ENCODE assay signal across 8 cellular contexts in the genomic region with DNA sequence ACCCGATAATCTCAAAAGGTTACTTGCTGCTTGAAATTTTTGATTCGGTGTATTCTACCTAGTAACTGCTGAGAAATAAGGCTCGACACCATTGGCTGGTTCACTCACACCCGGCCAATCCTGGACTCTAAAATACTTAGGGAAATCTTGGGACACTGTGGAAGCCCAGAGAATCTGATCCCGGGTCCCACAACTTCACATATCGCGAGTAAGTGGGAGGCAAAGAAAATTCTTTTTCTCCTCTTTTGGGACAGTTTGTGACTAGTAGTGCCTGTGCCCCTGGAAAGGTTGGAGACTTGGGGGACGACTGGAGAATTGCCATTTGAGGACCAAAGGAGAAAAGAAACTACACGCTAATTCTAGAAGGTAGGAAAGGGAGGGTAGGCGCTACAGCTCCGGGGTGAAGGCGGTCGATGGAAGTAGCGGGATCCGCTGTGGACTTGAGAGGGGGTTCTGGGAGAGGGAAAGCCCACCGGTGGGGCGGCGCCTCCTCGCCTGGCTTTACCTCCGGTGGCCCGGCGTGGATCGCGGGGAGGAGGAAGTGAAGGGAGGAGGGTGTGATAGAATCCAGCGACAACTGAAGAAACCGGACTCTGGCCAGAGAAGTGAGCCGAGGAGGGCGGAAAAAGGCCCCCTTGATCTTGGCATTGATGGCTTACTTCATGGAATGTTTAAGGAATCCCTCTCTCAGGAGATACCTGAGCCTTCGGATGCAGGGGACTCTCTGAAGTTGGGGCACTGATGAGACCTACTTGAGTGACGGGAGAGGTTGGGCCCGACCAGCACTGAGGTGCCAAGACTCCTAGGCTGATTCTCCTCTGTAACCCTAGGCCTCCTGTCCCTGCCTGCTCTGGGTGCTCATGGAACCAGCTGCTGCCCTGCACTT. TPM values are rescaled to one million over a fixed set of nuclear protein-coding genes. Genes with fewer than 3 reads are reported as not detected.
A peak's percentile ranks its signal among the peaks of the same experiment; 100 is the strongest.
DNase-seq lines count a peak whose midpoint lies in the region; ATAC-seq, FAIRE-seq and TF ChIP-seq lines count a peak whose summit lies in the region.

No MANE protein-coding gene starts in this region.

- peaks cover 0 to 35% (median 7%) of the 10 kb centered on the region in 5 donors for H3K36me3 Mint-ChIP-seq in naive thymus-derived CD4-positive, alpha-beta T cell

- H3K36me3 ChIP-seq in KOPT-K1 (ENCODE audit: insufficient read depth, low read length) (no peaks in the 10 kb centered on the region), upper lobe of right lung (no peaks in the 10 kb centered on the region)
- no peaks in the 10 kb centered on the region for H3K36me3 ChIP-seq in naive thymus-derived CD4-positive, alpha-beta T cell (ENCODE audit: control insufficient read depth in 2 of 3, insufficient read depth in 3 of 3, low read length in 3 of 3)

- H3K27ac ChIP-seq in KOPT-K1 (ENCODE audit: low read depth, low read length, poor library complexity, severe bottlenecking) (peak overlapping the region; percentile 64), upper lobe of right lung (peak overlapping the region; percentile 92)
- H3K27ac ChIP-seq in naive thymus-derived CD4-positive, alpha-beta T cell (ENCODE audit: low read depth, low read length): peak overlapping the region; percentile 71

- no peak overlapping the region for H3K4me3 Mint-ChIP-seq in naive thymus-derived CD4-positive, alpha-beta T cell

- H3K4me1 ChIP-seq in naive thymus-derived CD4-positive, alpha-beta T cell (ENCODE audit: control insufficient read depth in 2 of 2, insufficient read depth in 2 of 2, low read length in 2 of 2): peaks cover 5 to 9% of the 10 kb centered on the region in 2 donors
- peaks cover 12% of the 10 kb centered on the region for H3K4me1 ChIP-seq in upper lobe of right lung

- peaks cover 0 to 16% (median 3%) of the 10 kb centered on the region in 7 donors for H3K4me1 Mint-ChIP-seq in naive thymus-derived CD4-positive, alpha-beta T cell

- peak; percentile 96 for ATAC-seq in naive thymus-derived CD4-positive, alpha-beta T cell
- peak; percentile 98 for ATAC-seq in upper lobe of right lung

- intact Hi-C loops in naive thymus-derived CD4-positive, alpha-beta T cell (cut with micrococcal nuclease): loop anchor here (1.0 to 5.0 kb wide), 8 partner anchors 19 to 247 kb away; a partner anchor contains a TSS
- intact Hi-C loops in upper lobe of right lung (cut with DNase I): no loop called here

- H3K27me3 Mint-ChIP-seq in naive thymus-derived CD4-positive, alpha-beta T cell: no peaks in the 10 kb centered on the region

- peaks cover 22% of the 10 kb centered on the region for H3K9me3 ChIP-seq in KOPT-K1 (ENCODE audit: insufficient read depth, low read length, poor library complexity, severe bottlenecking)
- peaks cover 0 to 12% (median 0%) of the 10 kb centered on the region in 3 experiments for H3K9me3 ChIP-seq in naive thymus-derived CD4-positive, alpha-beta T cell (ENCODE audit: control insufficient read depth in 2 of 3, low read length in 3 of 3)
- no peaks in the 10 kb centered on the region for H3K9me3 ChIP-seq in upper lobe of right lung

- peak overlapping the region; percentile 94 for H3K4me3 ChIP-seq in fibroblast of villous mesenchyme (ENCODE audit: low read depth, low read length)
- peak overlapping the region; percentile 79 for H3K4me3 ChIP-seq in naive thymus-derived CD4-positive, alpha-beta T cell (ENCODE audit: low read length)
- H3K4me3 ChIP-seq in upper lobe of right lung: peak overlapping the region; percentile 95

- peak; percentile 17 for DNase-seq in GOT3 (lab: John Stamatoyannopoulos, UW)
- peak; percentile 94 for DNase-seq in RKO (ENCODE audit: low spot score)
- DNase-seq in activated T-helper 9 cell treated with anti-CD3 and anti-CD28 coated beads, Interleukin-2, amount 50 U/mL, for 16 hours (ENCODE audit: low read depth): peak; percentile 19
- DNase-seq in fibroblast of villous mesenchyme (ENCODE audit: low read depth): peak; percentile 94
- DNase-seq in naive thymus-derived CD4-positive, alpha-beta T cell: peak; percentile 11 to 71 (median 62)
- DNase-seq in upper lobe of right lung: peak; percentile 77

- H3K27me3 ChIP-seq in naive thymus-derived CD4-positive, alpha-beta T cell (ENCODE audit: control insufficient read depth in 2 of 2, insufficient read depth in 2 of 2, low read length in 2 of 2): no peaks in the 10 kb centered on the region
- H3K27me3 ChIP-seq in upper lobe of right lung: no peaks in the 10 kb centered on the region

- POLR2A ChIA-PET in naive thymus-derived CD4-positive, alpha-beta T cell (lab: Charles Lee): interaction anchor here (1.4 to 1.8 kb wide), 2 partner anchors 53 to 92 kb away, joined by 3 to 7 read pairs; no protein-coding TSS in a partner anchor

- peak overlapping the region in 2 of 9 donors; percentile 43 to 79 for H3K27ac Mint-ChIP-seq in naive thymus-derived CD4-positive, alpha-beta T cell

- FAIRE-seq in G401.6 (lab: Jason Lieb, UNC): peak; percentile 99

- peaks cover 0 to 26% (median 6%) of the 10 kb centered on the region in 11 donors for H3K9me3 Mint-ChIP-seq in naive thymus-derived CD4-positive, alpha-beta T cell

- no peak for TF ChIP-seq CTCF in fibroblast of villous mesenchyme (IDR thresholded peaks at IDR 0.05; ENCODE audit: insufficient read depth, low read depth, low read length)
- TF ChIP-seq CTCF in upper lobe of right lung (IDR thresholded peaks at IDR 0.05): no peak

- CTCF ChIA-PET in naive thymus-derived CD4-positive, alpha-beta T cell (lab: Charles Lee): interaction anchor here (0.7 kb wide), 1 partner anchor 137 kb away, joined by 3 read pairs; no protein-coding TSS in a partner anchor

RNA-seq across cellular contexts. Expression of a gene that starts 18.8 kb away (rescaled TPM):
- total RNA-seq in fibroblast of villous mesenchyme (14.8 and 30.7 TPM in 2 replicates), upper lobe of right lung (46.9 TPM)
- 100 to 1,000 TPM in 3 of 5 experiments, 10 to 100 TPM in 2; 79.1 to 183 (median 119) TPM for total RNA-seq in naive thymus-derived CD4-positive, alpha-beta T cell
- 10 to 100 TPM; 71.4 to 96.2 TPM for polyA plus RNA-seq in naive thymus-derived CD4-positive, alpha-beta T cell

RNA-seq across cellular contexts. Expression of a gene that starts 19.4 kb away (rescaled TPM):
- total RNA-seq in fibroblast of villous mesenchyme (22.5 and 39.3 TPM in 2 replicates), upper lobe of right lung (52.2 TPM)
- 100 to 1,000 TPM; 122 to 242 (median 235) TPM for total RNA-seq in naive thymus-derived CD4-positive, alpha-beta T cell
- 10 to 100 TPM; 41.5 to 64.6 TPM for polyA plus RNA-seq in naive thymus-derived CD4-positive, alpha-beta T cell

RNA-seq across cellular contexts. Expression of a gene that starts 36.3 kb away (rescaled TPM):
- total RNA-seq in fibroblast of villous mesenchyme: 16.8 and 21.6 TPM in 2 replicates
- 10 to 100 TPM; 29.0 to 54.6 (median 37.2) TPM for total RNA-seq in naive thymus-derived CD4-positive, alpha-beta T cell
- polyA plus RNA-seq in naive thymus-derived CD4-positive, alpha-beta T cell: 10 to 100 TPM in 1 of 2 donors, 1 to 10 TPM in 1; 9.7 to 13.1 TPM
- total RNA-seq in upper lobe of right lung: 26.3 TPM

RNA-seq across cellular contexts. Expression of a gene that starts 38.6 kb away (rescaled TPM):
- 13.2 and 14.7 TPM in 2 replicates for total RNA-seq in fibroblast of villous mesenchyme
- 10 to 100 TPM; 19.8 to 22.3 (median 20.2) TPM for total RNA-seq in naive thymus-derived CD4-positive, alpha-beta T cell
- 1 to 10 TPM; 3.4 to 4.4 TPM for polyA plus RNA-seq in naive thymus-derived CD4-positive, alpha-beta T cell
- 25.6 TPM for total RNA-seq in upper lobe of right lung

RNA-seq across cellular contexts. Expression of a gene that starts 56.5 kb away (rescaled TPM):
- 15.1 and 35.4 TPM in 2 replicates for total RNA-seq in fibroblast of villous mesenchyme
- total RNA-seq in naive thymus-derived CD4-positive, alpha-beta T cell: 100 to 1,000 TPM; 131 to 274 (median 180) TPM
- polyA plus RNA-seq in naive thymus-derived CD4-positive, alpha-beta T cell: 100 to 1,000 TPM; 113 to 142 TPM
- total RNA-seq in upper lobe of right lung: 65.2 TPM

Comparison
In these comparisons a context has a peak if more than half of its experiments do, and no peak if none do; other contexts are left out.
1. Peak in every context shown above with its lines: DNase-seq, ATAC-seq, H3K4me3 ChIP-seq and H3K27ac ChIP-seq.
2. DNase-seq: peak in every context shown above with its lines; median percentile 94 in RKO; 94 in fibroblast of villous mesenchyme; 77 in upper lobe of right lung; 62 in naive thymus-derived CD4-positive, alpha-beta T cell; 19 in activated T-helper 9 cell treated with anti-CD3 and anti-CD28 coated beads, Interleukin-2, amount 50 U/mL, for 16 hours; 17 in GOT3.